1 cellular context compared by ENCODE assay signal in genomic region chr12:57765003-57765697, GRCh38.
TF ChIP-seq lines count a peak whose summit lies in the region.

No MANE protein-coding gene starts in this region.

TF ChIP-seq in HepG2, 621 proteins besides CTCF, POLR2A, EP300 and RAD21 (continued from another document and continues in another):
- 0 out of 2 replicates have a peak, but pooled peaks have one; percentile 50 for TF ChIP-seq HOXD1 (CRISPR knock-in tag; IDR thresholded peaks at IDR 0.05)
- TF ChIP-seq RARG (CRISPR knock-in tag; IDR thresholded peaks at IDR 0.05; ENCODE audit: low read depth): no peak
- TF ChIP-seq ZNF574 (CRISPR knock-in tag; IDR thresholded peaks at IDR 0.05): peak; percentile 61
- TF ChIP-seq PATZ1 (CRISPR knock-in tag; IDR thresholded peaks at IDR 0.05): peak; percentile 45; the same call in 1 of the 2 replicates
- no peak for TF ChIP-seq ZNF646 (CRISPR knock-in tag; IDR thresholded peaks at IDR 0.05)
- TF ChIP-seq DMAP1 (CRISPR knock-in tag; IDR thresholded peaks at IDR 0.05): peak; percentile 51; the same call in 1 of the 2 replicates
- TF ChIP-seq CENPX (CRISPR knock-in tag; IDR thresholded peaks at IDR 0.05): no peak
- no peak for TF ChIP-seq ZBTB7A (CRISPR knock-in tag; IDR thresholded peaks at IDR 0.05)
- TF ChIP-seq BRD4 (CRISPR knock-in tag; IDR thresholded peaks at IDR 0.05): peak; percentile 67; the same call in 1 of the 2 replicates
- no peak for TF ChIP-seq HHEX (CRISPR knock-in tag; IDR thresholded peaks at IDR 0.05)
- no peak for TF ChIP-seq ZBTB43 (CRISPR knock-in tag; conservative IDR thresholded peaks at IDR 0.05)
- no peak for TF ChIP-seq ATF4 (CRISPR knock-in tag; IDR thresholded peaks at IDR 0.05)
- TF ChIP-seq LCORL (IDR thresholded peaks at IDR 0.05): no peak
- peak; percentile 71 for TF ChIP-seq LCORL (CRISPR knock-in tag; IDR thresholded peaks at IDR 0.05)
- no peak for TF ChIP-seq ZNF431 (CRISPR knock-in tag; IDR thresholded peaks at IDR 0.05; ENCODE audit: borderline replicate concordance, low read depth)
- TF ChIP-seq, protein P1, sequence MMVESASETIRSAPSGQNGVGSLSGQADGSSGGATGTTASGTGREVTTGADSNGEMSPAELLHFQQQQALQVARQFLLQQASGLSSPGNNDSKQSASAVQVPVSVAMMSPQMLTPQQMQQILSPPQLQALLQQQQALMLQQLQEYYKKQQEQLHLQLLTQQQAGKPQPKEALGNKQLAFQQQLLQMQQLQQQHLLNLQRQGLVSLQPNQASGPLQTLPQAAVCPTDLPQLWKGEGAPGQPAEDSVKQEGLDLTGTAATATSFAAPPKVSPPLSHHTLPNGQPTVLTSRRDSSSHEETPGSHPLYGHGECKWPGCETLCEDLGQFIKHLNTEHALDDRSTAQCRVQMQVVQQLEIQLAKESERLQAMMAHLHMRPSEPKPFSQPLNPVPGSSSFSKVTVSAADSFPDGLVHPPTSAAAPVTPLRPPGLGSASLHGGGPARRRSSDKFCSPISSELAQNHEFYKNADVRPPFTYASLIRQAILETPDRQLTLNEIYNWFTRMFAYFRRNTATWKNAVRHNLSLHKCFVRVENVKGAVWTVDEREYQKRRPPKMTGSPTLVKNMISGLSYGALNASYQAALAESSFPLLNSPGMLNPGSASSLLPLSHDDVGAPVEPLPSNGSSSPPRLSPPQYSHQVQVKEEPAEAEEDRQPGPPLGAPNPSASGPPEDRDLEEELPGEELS (CRISPR knock-in tag; IDR thresholded peaks at IDR 0.05): peak; percentile 32; the same call in 1 of the 2 replicates
- no peak for TF ChIP-seq GATAD2A (CRISPR knock-in tag; IDR thresholded peaks at IDR 0.05)
- TF ChIP-seq ARNT2 (CRISPR knock-in tag; IDR thresholded peaks at IDR 0.05; ENCODE audit: low read depth): 0 out of 2 replicates have a peak, but pooled peaks have one; percentile 38
- peak; percentile 47; the same call in 1 of the 2 replicates for TF ChIP-seq POLR2G (IDR thresholded peaks at IDR 0.05; ENCODE audit: low read depth, low read length)
- TF ChIP-seq ZNF460 (CRISPR knock-in tag; IDR thresholded peaks at IDR 0.05; ENCODE audit: borderline replicate concordance): no peak
- no peak for TF ChIP-seq TAF1 (CRISPR knock-in tag; IDR thresholded peaks at IDR 0.05)
- no peak for TF ChIP-seq MNT (IDR thresholded peaks at IDR 0.05)
- no peak for TF ChIP-seq ZNF569 (CRISPR knock-in tag; IDR thresholded peaks at IDR 0.05; ENCODE audit: borderline replicate concordance)
- TF ChIP-seq ZNF232 (CRISPR knock-in tag; IDR thresholded peaks at IDR 0.05; ENCODE audit: borderline replicate concordance): 0 out of 2 replicates have a peak, but pooled peaks have one; percentile 53
- no peak for TF ChIP-seq PRDM10 (CRISPR knock-in tag; IDR thresholded peaks at IDR 0.05; ENCODE audit: low read depth)
- TF ChIP-seq ZNF33B (CRISPR knock-in tag; IDR thresholded peaks at IDR 0.05): peak; percentile 23; the same call in 1 of the 2 replicates
- TF ChIP-seq ZNF350 (CRISPR knock-in tag; IDR thresholded peaks at IDR 0.05; ENCODE audit: borderline replicate concordance, low read depth): no peak; the same call in 1 of the 2 replicates
- no peak for TF ChIP-seq ZNF513 (CRISPR knock-in tag; conservative IDR thresholded peaks at IDR 0.05)
- TF ChIP-seq ZNF543 (CRISPR knock-in tag; IDR thresholded peaks at IDR 0.05): 0 out of 2 replicates have a peak, but pooled peaks have one; percentile 33
- TF ChIP-seq PHF8 (CRISPR knock-in tag; IDR thresholded peaks at IDR 0.05): peak; percentile 63
- TF ChIP-seq HOXA5 (CRISPR knock-in tag; IDR thresholded peaks at IDR 0.05): peak; percentile 64; the same call in 1 of the 2 replicates
- TF ChIP-seq MEF2D (CRISPR knock-in tag; IDR thresholded peaks at IDR 0.05): 0 out of 2 replicates have a peak, but pooled peaks have one; percentile 28
- TF ChIP-seq ZNF530 (CRISPR knock-in tag; IDR thresholded peaks at IDR 0.05; ENCODE audit: low read depth): no peak
